9 cellular contexts compared by ENCODE assay signal in the genomic region with DNA sequence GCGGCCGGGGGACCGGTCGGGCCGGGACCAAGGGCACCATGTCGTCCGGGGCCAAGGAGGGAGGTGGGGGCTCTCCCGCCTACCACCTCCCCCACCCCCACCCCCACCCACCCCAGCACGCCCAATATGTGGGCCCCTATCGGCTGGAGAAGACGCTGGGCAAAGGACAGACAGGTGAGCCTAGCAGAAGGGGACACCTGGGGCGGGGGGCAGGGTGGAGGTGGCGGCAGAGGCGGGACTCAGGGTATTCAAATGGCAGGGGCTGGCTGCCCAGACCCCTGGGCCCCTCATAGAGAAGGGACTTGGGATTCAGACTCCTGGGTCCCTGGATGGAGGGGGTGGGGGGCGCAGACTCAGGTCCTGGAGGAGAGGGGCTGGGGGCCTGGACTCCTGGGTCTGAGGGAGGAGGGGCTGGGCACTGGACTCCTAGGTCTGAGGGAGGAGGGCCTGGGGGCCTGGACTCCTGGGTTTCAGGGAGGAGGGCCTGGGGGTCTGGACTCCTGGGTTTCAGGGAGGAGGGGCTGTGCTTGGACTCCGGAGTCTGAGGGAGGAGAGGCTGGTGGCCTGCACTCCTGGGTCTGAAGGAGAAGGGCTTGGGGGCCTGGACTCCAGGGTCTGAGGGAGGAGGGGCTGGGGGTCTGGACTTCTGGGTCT. TPM values are rescaled to one million over a fixed set of nuclear protein-coding genes. Genes with fewer than 3 reads are reported as not detected.
A peak's percentile ranks its signal among the peaks of the same experiment; 100 is the strongest.
DNase-seq lines count a peak whose midpoint lies in the region; ATAC-seq and TF ChIP-seq lines count a peak whose summit lies in the region.
"Had no signal": no experiment of that assay in that cellular context is flagged by ENCODE, and none has a peak within 500 bp of the region (broad histone marks: within the 10 kb centered on the region; RNA-seq: fewer than 3 reads in every experiment).

No MANE protein-coding gene starts in this region.

- H3K36me3 Mint-ChIP-seq in glutamatergic neuron (ENCODE audit: unreplicated experiment) (no peaks in the 10 kb centered on the region), T-cell (no peaks in the 10 kb centered on the region)
- H3K36me3 Mint-ChIP-seq in stimulated activated memory B cell treated with anti-CD40 and anti-IgM and Interleukin-4, amounts not matched to agents 10 μg/mL and 1 μg/mL and 100 μg/mL, for 72 hours = peaks cover 5% of the 10 kb centered on the region

- peaks cover 19% of the 10 kb centered on the region for H3K9me3 Mint-ChIP-seq in glutamatergic neuron (ENCODE audit: unreplicated experiment)
- no peaks in the 10 kb centered on the region for H3K9me3 Mint-ChIP-seq in stimulated activated memory B cell treated with anti-CD40 and anti-IgM and Interleukin-4, amounts not matched to agents 10 μg/mL and 1 μg/mL and 100 μg/mL, for 72 hours
- no peaks in the 10 kb centered on the region for H3K9me3 Mint-ChIP-seq in T-cell
- H3K9me3 Mint-ChIP-seq: activated naive CD4-positive, alpha-beta T cell treated with anti-CD3 and anti-CD28 coated beads, Interleukin-2, amount 10 ng/mL, durations not matched to agents 7 days and 5 days had no signal

- DNase-seq in NCI-H2171 treated with DMSO at 0.1 percent for 48 hours (lab: John Stamatoyannopoulos, UW) = peak; percentile 2
- no peak for DNase-seq in NCI-H2171 (lab: John Stamatoyannopoulos, UW)
- DNase-seq in WERI-Rb-1 = no peak
- DNase-seq in glutamatergic neuron = peak; percentile 49
- no peak for DNase-seq in stimulated activated CD4-positive, alpha-beta T cell treated with anti-CD3 and anti-CD28 coated beads, Interleukin-12 subunit alpha, Interleukin-12 subunit beta, amount 100 ng/mL, for 4 hours
- DNase-seq in NCI-H345 treated with DMSO at 0.1 percent for 48 hours (lab: John Stamatoyannopoulos, UW; ENCODE audit: unreplicated experiment) = no peak
- no peak for DNase-seq in T-cell

- peak overlapping the region; percentile 42 for H3K4me3 ChIP-seq in WERI-Rb-1 (ENCODE audit: low read depth, low read length)

- H3K4me3 Mint-ChIP-seq in glutamatergic neuron (ENCODE audit: unreplicated experiment) (peak overlapping the region; percentile 88), T-cell (peak overlapping the region in 1 of 3 donors; percentile 48)
- H3K4me3 Mint-ChIP-seq in stimulated activated memory B cell treated with anti-CD40 and anti-IgM and Interleukin-4, amounts not matched to agents 10 μg/mL and 1 μg/mL and 100 μg/mL, for 72 hours = no peak overlapping the region
- H3K4me3 Mint-ChIP-seq: activated naive CD4-positive, alpha-beta T cell treated with anti-CD3 and anti-CD28 coated beads, Interleukin-2, amount 10 ng/mL, durations not matched to agents 7 days and 5 days had no signal

- no peak for TF ChIP-seq CTCF in WERI-Rb-1 (IDR thresholded peaks at IDR 0.05; ENCODE audit: low read depth, low read length)
- no peak for TF ChIP-seq CTCF in glutamatergic neuron (IDR thresholded peaks at IDR 0.05; ENCODE audit: partially characterized antibody, unreplicated experiment)

- H3K27ac ChIP-seq in WERI-Rb-1 = no peak overlapping the region; the same call in 1 of the 2 replicates

- H3K27me3 Mint-ChIP-seq in glutamatergic neuron (ENCODE audit: unreplicated experiment) (peaks cover 10% of the 10 kb centered on the region), T-cell (no peaks in the 10 kb centered on the region)
- no peaks in the 10 kb centered on the region for H3K27me3 Mint-ChIP-seq in stimulated activated memory B cell treated with anti-CD40 and anti-IgM and Interleukin-4, amounts not matched to agents 10 μg/mL and 1 μg/mL and 100 μg/mL, for 72 hours

- ATAC-seq in stimulated activated memory B cell treated with anti-CD40 and anti-IgM and Interleukin-4, amounts not matched to agents 10 μg/mL and 1 μg/mL and 100 μg/mL, for 72 hours = no peak
- ATAC-seq in T-cell (replicated peaks in 1 of 4) = no peak

- no peaks in the 10 kb centered on the region for H3K9me3 ChIP-seq in WERI-Rb-1 (ENCODE audit: severe bottlenecking)

- H3K4me1 Mint-ChIP-seq in glutamatergic neuron (ENCODE audit: low read depth, unreplicated experiment) (peaks cover 11% of the 10 kb centered on the region), T-cell (peaks cover 24 to 31% (median 25%) of the 10 kb centered on the region in 3 donors)
- H3K4me1 Mint-ChIP-seq in stimulated activated memory B cell treated with anti-CD40 and anti-IgM and Interleukin-4, amounts not matched to agents 10 μg/mL and 1 μg/mL and 100 μg/mL, for 72 hours = peaks cover 29% of the 10 kb centered on the region

- H3K27ac Mint-ChIP-seq in glutamatergic neuron (ENCODE audit: unreplicated experiment) (peak overlapping the region; percentile 79), T-cell (peak overlapping the region in 1 of 2 donors; percentile 52)
- peak overlapping the region; percentile 42 for H3K27ac Mint-ChIP-seq in stimulated activated memory B cell treated with anti-CD40 and anti-IgM and Interleukin-4, amounts not matched to agents 10 μg/mL and 1 μg/mL and 100 μg/mL, for 72 hours
- H3K27ac Mint-ChIP-seq: activated naive CD4-positive, alpha-beta T cell treated with anti-CD3 and anti-CD28 coated beads, Interleukin-2, amount 10 ng/mL, durations not matched to agents 7 days and 5 days had no signal

- peaks cover 20% of the 10 kb centered on the region for H3K36me3 ChIP-seq in WERI-Rb-1

- CTCF ChIA-PET in T-cell (lab: Charles Lee) = interaction anchor here in 1 of 2 donors (0.6 kb wide), 1 partner anchor 155 kb away, joined by 3 read pairs; no protein-coding TSS in a partner anchor

- POLR2A ChIA-PET in T-cell (lab: Charles Lee) = no interaction called here

- no peaks in the 10 kb centered on the region for H3K27me3 ChIP-seq in WERI-Rb-1 (ENCODE audit: insufficient read depth, low read depth, severe bottlenecking)

RNA-seq across cellular contexts. Expression of a gene that starts 0.7 kb away (rescaled TPM):
- 223 TPM for total RNA-seq in glutamatergic neuron (ENCODE audit: unreplicated experiment)
- total RNA-seq in T-cell = 1 to 10 TPM; 2.9 to 5.8 (median 3.9) TPM

RNA-seq across cellular contexts. Expression of a gene that starts 4.6 kb away (rescaled TPM):
- 41.5 TPM for total RNA-seq in glutamatergic neuron (ENCODE audit: unreplicated experiment)
- total RNA-seq in T-cell = 10 to 100 TPM; 16.8 to 27.6 (median 24.7) TPM

RNA-seq across cellular contexts. Expression of a gene that starts 25.7 kb away (rescaled TPM):
- 82.3 TPM for total RNA-seq in glutamatergic neuron (ENCODE audit: unreplicated experiment)
- 100 to 1,000 TPM; 173 to 208 (median 194) TPM for total RNA-seq in T-cell

RNA-seq across cellular contexts. Expression of a gene that starts 40.6 kb away (rescaled TPM):
- total RNA-seq in glutamatergic neuron (ENCODE audit: unreplicated experiment) = not detected
- total RNA-seq in T-cell = under 1 TPM in 1 of 5 donors, not detected in 4; 0.47 TPM

RNA-seq across cellular contexts. Expression of a gene that starts 55.1 kb away (rescaled TPM):
- total RNA-seq in glutamatergic neuron (ENCODE audit: unreplicated experiment) (105 TPM), T-cell (10 to 100 TPM; 24.4 to 71.8 (median 30.7) TPM)

Comparison
In these comparisons a context has a peak if more than half of its experiments do, and no peak if none do; other contexts are left out.
1. DNase-seq: peak in NCI-H2171 treated with DMSO at 0.1 percent for 48 hours (single experiment) and glutamatergic neuron (single experiment); none in NCI-H2171 (single experiment), WERI-Rb-1 (single experiment), stimulated activated CD4-positive, alpha-beta T cell treated with anti-CD3 and anti-CD28 coated beads, Interleukin-12 subunit alpha, Interleukin-12 subunit beta, amount 100 ng/mL, for 4 hours (single experiment), NCI-H345 treated with DMSO at 0.1 percent for 48 hours (single experiment) and T-cell (0 of 34).
2. RNA of a gene that starts 0.7 kb away (total RNA-seq): 223 TPM in glutamatergic neuron (single experiment); 2.9 to 5.8 TPM in T-cell; every median in the first group is over 10 times any median in the second.